Comparison of ENCODE assay signal across 22 cellular contexts in genomic region chr5:19626218-19626617, GRCh38.
"Had no signal": no experiment of that assay in that cellular context is flagged by ENCODE, and none has a peak within 500 bp of the region (broad histone marks: within the 10 kb centered on the region; RNA-seq: fewer than 3 reads in every experiment).

No MANE protein-coding gene starts in this region.

- H3K4me3 ChIP-seq: coronary artery, heart left ventricle, psoas muscle, right lobe of liver, skin epidermis, thoracic aorta, transverse colon had no signal

- H3K27me3 Mint-ChIP-seq: naive thymus-derived CD4-positive, alpha-beta T cell; stimulated activated naive B cell treated with anti-CD40 and anti-IgM and Interleukin-4, amounts not matched to agents 10 μg/mL and 1 μg/mL and 100 μg/mL, for 72 hours; stimulated activated naive CD8-positive, alpha-beta T cell treated with anti-CD3 and anti-CD28 coated beads, Interleukin-15, amount 100 ng/mL, for 72 hours had no signal

- H3K27ac Mint-ChIP-seq: endodermal cell; naive thymus-derived CD4-positive, alpha-beta T cell; stimulated activated naive B cell treated with anti-CD40 and anti-IgM and Interleukin-4, amounts not matched to agents 10 μg/mL and 1 μg/mL and 100 μg/mL, for 72 hours; stimulated activated naive CD8-positive, alpha-beta T cell treated with anti-CD3 and anti-CD28 coated beads, Interleukin-15, amount 100 ng/mL, for 72 hours had no signal

- H3K36me3 ChIP-seq: heart left ventricle, neutrophil, right lobe of liver, thoracic aorta, transverse colon had no signal

- H3K4me1 Mint-ChIP-seq: endodermal cell; naive thymus-derived CD4-positive, alpha-beta T cell; stimulated activated naive B cell treated with anti-CD40 and anti-IgM and Interleukin-4, amounts not matched to agents 10 μg/mL and 1 μg/mL and 100 μg/mL, for 72 hours; stimulated activated naive CD8-positive, alpha-beta T cell treated with anti-CD3 and anti-CD28 coated beads, Interleukin-15, amount 100 ng/mL, for 72 hours had no signal

- H3K9me3 ChIP-seq: neutrophil, psoas muscle, right lobe of liver, thoracic aorta, transverse colon had no signal

- H3K27ac ChIP-seq: coronary artery, heart left ventricle, neutrophil, psoas muscle, right lobe of liver, skin epidermis, thoracic aorta, transverse colon had no signal

- H3K4me1 ChIP-seq: heart left ventricle, psoas muscle, right lobe of liver, transverse colon had no signal

- ATAC-seq: naive thymus-derived CD4-positive, alpha-beta T cell; psoas muscle; right lobe of liver; stimulated activated naive B cell treated with anti-CD40 and anti-IgM and Interleukin-4, amounts not matched to agents 10 μg/mL and 1 μg/mL and 100 μg/mL, for 72 hours; stimulated activated naive CD8-positive, alpha-beta T cell treated with anti-CD3 and anti-CD28 coated beads, Interleukin-15, amount 100 ng/mL, for 72 hours had no signal

- H3K4me3 Mint-ChIP-seq: endodermal cell; naive thymus-derived CD4-positive, alpha-beta T cell; nephron progenitor cell; stimulated activated naive B cell treated with anti-CD40 and anti-IgM and Interleukin-4, amounts not matched to agents 10 μg/mL and 1 μg/mL and 100 μg/mL, for 72 hours; stimulated activated naive CD8-positive, alpha-beta T cell treated with anti-CD3 and anti-CD28 coated beads, Interleukin-15, amount 100 ng/mL, for 72 hours had no signal

- H3K9me3 Mint-ChIP-seq: endodermal cell, nephron progenitor cell had no signal

- H3K36me3 Mint-ChIP-seq: naive thymus-derived CD4-positive, alpha-beta T cell; stimulated activated naive B cell treated with anti-CD40 and anti-IgM and Interleukin-4, amounts not matched to agents 10 μg/mL and 1 μg/mL and 100 μg/mL, for 72 hours had no signal

- DNase-seq: effector CD4-positive, alpha-beta T cell; endodermal cell; erythroblast; foreskin melanocyte; hippocampal formation; kidney glomerular epithelial cell; mammary epithelial cell; naive thymus-derived CD4-positive, alpha-beta T cell; nephron progenitor cell; psoas muscle; retina; right lobe of liver; stimulated activated CD4-positive, alpha-beta T cell treated with anti-CD3 and anti-CD28 coated beads, Interleukin-2, amount 100 ng/mL, for 24 hours; stimulated activated CD4-positive, alpha-beta T cell treated with anti-CD3 and anti-CD28 coated beads, Interleukin-4, amount 100 ng/mL, for 4 hours; stimulated activated naive B cell treated with anti-CD40 and anti-IgM and Interleukin-4, amounts not matched to agents 10 μg/mL and 1 μg/mL and 100 μg/mL, for 72 hours; stimulated activated naive CD8-positive, alpha-beta T cell treated with anti-CD3 and anti-CD28 coated beads, Interleukin-15, amount 100 ng/mL, for 72 hours; transverse colon had no signal

- H3K27me3 ChIP-seq: heart left ventricle, neutrophil, right lobe of liver, transverse colon had no signal
